ENCODE assay signal across 8 cellular contexts in the genomic region with DNA sequence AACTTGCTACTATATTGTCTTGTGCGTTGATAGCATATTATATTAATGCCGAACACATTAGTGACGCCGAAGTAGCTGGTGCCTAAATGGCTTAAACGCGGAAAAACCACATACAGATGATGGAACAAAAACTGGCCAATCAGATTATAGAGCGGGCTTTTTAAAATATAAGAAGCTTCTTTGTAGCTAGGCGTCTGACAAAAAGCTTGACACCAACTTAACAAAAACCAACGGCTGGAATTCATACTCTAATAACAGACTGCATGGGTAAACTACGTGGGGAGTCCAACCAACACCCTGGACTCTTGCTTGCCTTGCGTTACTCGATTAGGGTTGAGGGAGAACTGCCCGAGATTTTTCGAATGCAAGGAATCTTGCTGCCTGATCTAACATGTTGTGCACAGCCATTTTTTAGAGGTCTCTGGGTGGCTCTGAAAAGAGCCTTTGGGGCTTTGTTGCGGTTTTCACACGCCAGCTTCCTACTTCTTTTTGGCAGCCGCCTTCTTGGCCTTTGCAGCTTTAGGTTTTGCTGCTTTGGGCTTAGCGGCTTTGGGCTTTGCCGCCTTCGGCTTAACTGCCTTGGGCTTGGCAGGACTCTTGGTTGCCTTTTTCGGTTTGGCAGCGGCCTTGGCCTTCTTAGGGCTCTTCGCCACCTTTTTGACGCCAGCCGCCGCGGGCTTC. TPM values are rescaled to one million over a fixed set of nuclear protein-coding genes. Genes with fewer than 3 reads are reported as not detected.
A peak's percentile ranks its signal among the peaks of the same experiment; 100 is the strongest.
DNase-seq lines count a peak whose midpoint lies in the region; ATAC-seq lines count a peak whose summit lies in the region.

No MANE protein-coding gene starts in this region.

- no peaks in the 10 kb centered on the region for H3K27me3 Mint-ChIP-seq in activated CD8-positive, alpha-beta T cell treated with anti-CD3 and anti-CD28 coated beads, Interleukin-2, amount 10 ng/mL, durations not matched to agents 7 days and 5 days (ENCODE audit: low read depth)
- no peaks in the 10 kb centered on the region for H3K27me3 Mint-ChIP-seq in natural killer cell treated with Interleukin-12 subunit alpha and Interleukin-12 subunit beta and Interleukin-15 and Interleukin-18, amount 100 ng/mL, for 72 hours

- peaks cover 66% of the 10 kb centered on the region for H3K4me1 Mint-ChIP-seq in activated CD8-positive, alpha-beta T cell treated with anti-CD3 and anti-CD28 coated beads, Interleukin-2, amount 10 ng/mL, durations not matched to agents 7 days and 5 days (ENCODE audit: low read depth)
- peaks cover 44 to 66% of the 10 kb centered on the region in 2 donors for H3K4me1 Mint-ChIP-seq in natural killer cell treated with Interleukin-12 subunit alpha and Interleukin-12 subunit beta and Interleukin-15 and Interleukin-18, amount 100 ng/mL, for 72 hours (ENCODE audit: low read depth in 2 of 2)

- peak overlapping the region; percentile 99 for H3K27ac Mint-ChIP-seq in activated CD8-positive, alpha-beta T cell treated with anti-CD3 and anti-CD28 coated beads, Interleukin-2, amount 10 ng/mL, durations not matched to agents 7 days and 5 days
- H3K27ac Mint-ChIP-seq in natural killer cell treated with Interleukin-12 subunit alpha and Interleukin-12 subunit beta and Interleukin-15 and Interleukin-18, amount 100 ng/mL, for 72 hours: peak overlapping the region; percentile 94 to 95

- peaks cover 24% of the 10 kb centered on the region for H3K36me3 Mint-ChIP-seq in activated CD8-positive, alpha-beta T cell treated with anti-CD3 and anti-CD28 coated beads, Interleukin-2, amount 10 ng/mL, durations not matched to agents 7 days and 5 days (ENCODE audit: low read depth)
- H3K36me3 Mint-ChIP-seq in natural killer cell treated with Interleukin-12 subunit alpha and Interleukin-12 subunit beta and Interleukin-15 and Interleukin-18, amount 100 ng/mL, for 72 hours: no peaks in the 10 kb centered on the region

- peak; percentile 67 for DNase-seq in COR-L47 (lab: John Stamatoyannopoulos, UW)
- DNase-seq in NCI-H2227 treated with DMSO at 0.1 percent for 48 hours (lab: John Stamatoyannopoulos, UW): peak; percentile 81
- DNase-seq in activated CD8-positive, alpha-beta T cell treated with anti-CD3 and anti-CD28 coated beads, Interleukin-2, amount 10 ng/mL, durations not matched to agents 7 days and 5 days: peak; percentile 81
- DNase-seq in natural killer cell treated with Interleukin-12 subunit alpha and Interleukin-12 subunit beta and Interleukin-15 and Interleukin-18, amount 100 ng/mL, for 72 hours (ENCODE audit: low spot score): peak; percentile 66
- DNase-seq in NCI-H510A (lab: John Stamatoyannopoulos, UW): no peak
- DNase-seq in cortex of kidney (lab: John Stamatoyannopoulos, UW): no peak

- no peaks in the 10 kb centered on the region for H3K9me3 Mint-ChIP-seq in activated CD8-positive, alpha-beta T cell treated with anti-CD3 and anti-CD28 coated beads, Interleukin-2, amount 10 ng/mL, durations not matched to agents 7 days and 5 days (ENCODE audit: insufficient read depth)
- no peaks in the 10 kb centered on the region for H3K9me3 Mint-ChIP-seq in natural killer cell treated with Interleukin-12 subunit alpha and Interleukin-12 subunit beta and Interleukin-15 and Interleukin-18, amount 100 ng/mL, for 72 hours

- H3K4me3 Mint-ChIP-seq in activated CD8-positive, alpha-beta T cell treated with anti-CD3 and anti-CD28 coated beads, Interleukin-2, amount 10 ng/mL, durations not matched to agents 7 days and 5 days: peak overlapping the region; percentile 87
- peak overlapping the region; percentile 83 for H3K4me3 Mint-ChIP-seq in natural killer cell treated with Interleukin-12 subunit alpha and Interleukin-12 subunit beta and Interleukin-15 and Interleukin-18, amount 100 ng/mL, for 72 hours

- peak; percentile 9 for ATAC-seq in GM21737 (IDR thresholded peaks at IDR 0.05; ENCODE audit: unreplicated experiment)
- ATAC-seq in activated CD8-positive, alpha-beta T cell treated with anti-CD3 and anti-CD28 coated beads, Interleukin-2, amount 10 ng/mL, durations not matched to agents 7 days and 5 days: peak; percentile 15
- peak; percentile 14 for ATAC-seq in esophagus mucosa
- peak; percentile 30 to 35 for ATAC-seq in natural killer cell treated with Interleukin-12 subunit alpha and Interleukin-12 subunit beta and Interleukin-15 and Interleukin-18, amount 100 ng/mL, for 72 hours

- POLR2A ChIA-PET in activated CD8-positive, alpha-beta T cell treated with anti-CD3 and anti-CD28 coated beads, Interleukin-2, amount 10 ng/mL, durations not matched to agents 7 days and 5 days (lab: Charles Lee): interaction anchor here (0.6 to 18.5 kb wide), 49 partner anchors 7 to 1839 kb away, joined by 3 to 2805 read pairs (median 11); a partner anchor contains a TSS

- CTCF ChIA-PET in activated CD8-positive, alpha-beta T cell treated with anti-CD3 and anti-CD28 coated beads, Interleukin-2, amount 10 ng/mL, durations not matched to agents 7 days and 5 days (lab: Charles Lee): interaction anchor here (0.6 to 8.6 kb wide), 7 partner anchors 19 to 71 kb away, joined by 3 to 109 read pairs (median 12); a partner anchor contains a TSS

RNA-seq across cellular contexts. Expression of a gene that starts 45.7 kb away (rescaled TPM):
- not detected for total RNA-seq in activated CD8-positive, alpha-beta T cell treated with anti-CD3 and anti-CD28 coated beads, Interleukin-2, amount 10 ng/mL, durations not matched to agents 7 days and 5 days
- not detected for total RNA-seq in esophagus mucosa
- not detected for total RNA-seq in natural killer cell treated with Interleukin-12 subunit alpha and Interleukin-12 subunit beta and Interleukin-15 and Interleukin-18, amount 100 ng/mL, for 72 hours

Comparison
In these comparisons a context has a peak if more than half of its experiments do, and no peak if none do; other contexts are left out.
1. DNase-seq: peak in COR-L47 (single experiment), NCI-H2227 treated with DMSO at 0.1 percent for 48 hours (single experiment), activated CD8-positive, alpha-beta T cell treated with anti-CD3 and anti-CD28 coated beads, Interleukin-2, amount 10 ng/mL, durations not matched to agents 7 days and 5 days (single experiment) and natural killer cell treated with Interleukin-12 subunit alpha and Interleukin-12 subunit beta and Interleukin-15 and Interleukin-18, amount 100 ng/mL, for 72 hours (single experiment); none in NCI-H510A (single experiment) and cortex of kidney (single experiment).
2. Peak in every context shown above with its lines, with median percentiles within 50 percentile points of each other: ATAC-seq.